8 cellular contexts compared by ENCODE assay signal in the genomic region with DNA sequence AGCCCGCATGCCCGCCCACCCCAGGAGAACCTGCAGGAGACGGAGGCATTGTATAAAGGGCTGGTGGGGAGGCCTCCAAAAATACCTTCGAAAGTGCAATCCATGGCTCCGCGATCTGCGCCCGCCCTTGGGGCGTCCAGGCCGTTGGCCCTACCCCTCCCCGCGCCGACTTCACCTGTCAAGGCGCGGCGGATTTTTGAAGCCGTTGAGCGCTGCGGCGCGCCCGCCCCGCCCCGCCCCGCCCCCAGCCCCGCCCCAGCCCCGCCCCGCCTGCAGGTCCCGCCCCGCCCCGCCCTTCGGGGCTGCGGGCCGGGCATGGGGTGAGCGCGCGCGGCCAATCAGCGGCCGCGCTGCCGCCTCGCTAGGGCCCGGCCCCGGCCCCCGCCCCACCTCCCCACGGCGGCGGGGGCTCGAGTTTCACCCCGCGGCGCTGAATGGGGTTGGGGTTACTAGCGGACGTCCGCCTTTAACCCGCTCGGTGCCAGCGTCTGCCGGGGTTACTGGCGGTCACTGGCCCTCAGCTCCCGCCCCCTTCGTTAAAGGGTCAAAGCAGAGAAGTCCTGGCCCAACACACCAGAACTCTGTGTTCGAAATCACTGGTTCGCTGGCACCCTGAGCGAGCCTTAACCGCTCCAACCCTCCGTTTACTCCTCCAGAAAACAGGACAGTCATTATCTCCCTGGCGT. TPM values are rescaled to one million over a fixed set of nuclear protein-coding genes. Genes with fewer than 3 reads are reported as not detected.
A peak's percentile ranks its signal among the peaks of the same experiment; 100 is the strongest.
DNase-seq lines count a peak whose midpoint lies in the region; ATAC-seq and TF ChIP-seq lines count a peak whose summit lies in the region.

No MANE protein-coding gene starts in this region.

- peak overlapping the region; percentile 88 for H3K27ac ChIP-seq in CD4-positive, alpha-beta T cell (ENCODE audit: low read depth, low read length)

- peaks cover 83% of the 10 kb centered on the region for H3K4me1 Mint-ChIP-seq in CD4-positive, alpha-beta T cell (ENCODE audit: low read depth)
- H3K4me1 Mint-ChIP-seq in effector memory CD8-positive, alpha-beta T cell (ENCODE audit: low read depth in 2 of 2) = peaks cover 57 to 65% of the 10 kb centered on the region in 2 donors

- H3K9me3 Mint-ChIP-seq in CD4-positive, alpha-beta T cell = no peaks in the 10 kb centered on the region
- H3K9me3 Mint-ChIP-seq in effector memory CD8-positive, alpha-beta T cell = no peaks in the 10 kb centered on the region

- TF ChIP-seq CTCF in CD4-positive, alpha-beta T cell (IDR thresholded peaks at IDR 0.05) = no peak

- intact Hi-C loops in CD4-positive, alpha-beta T cell (cut with DNase I, micrococcal nuclease) = loop anchor here (1.0 to 5.0 kb wide), 6 partner anchors 11 to 216 kb away; partner anchors contain the start of genes ATPAF2 (in 1 of the 2), GID4 (in 1 of the 2) and SREBF1 (in 1 of the 2)

- CTCF ChIA-PET in CD4-positive, alpha-beta T cell (lab: Charles Lee) = interaction anchor here (0.8 to 1.5 kb wide), 2 partner anchors 18 to 37 kb away, joined by 3 read pairs; no protein-coding TSS in a partner anchor

- POLR2A ChIA-PET in CD4-positive, alpha-beta T cell (lab: Charles Lee) = interaction anchor here (1.0 to 1.2 kb wide), 2 partner anchors 13 kb away, joined by 3 read pairs; partner anchors contain the start of gene SREBF1

- H3K27me3 ChIP-seq in CD4-positive, alpha-beta T cell (ENCODE audit: control insufficient read depth, insufficient read depth, low read length) = no peaks in the 10 kb centered on the region

- H3K9me3 ChIP-seq in CD4-positive, alpha-beta T cell (ENCODE audit: control insufficient read depth, low read length) = no peaks in the 10 kb centered on the region

- H3K4me3 Mint-ChIP-seq in CD4-positive, alpha-beta T cell = peak overlapping the region; percentile 85
- H3K4me3 Mint-ChIP-seq in effector memory CD8-positive, alpha-beta T cell = peak overlapping the region; percentile 75 to 83

- H3K27me3 Mint-ChIP-seq in CD4-positive, alpha-beta T cell = no peaks in the 10 kb centered on the region
- H3K27me3 Mint-ChIP-seq in effector memory CD8-positive, alpha-beta T cell = no peaks in the 10 kb centered on the region

- peaks cover 20% of the 10 kb centered on the region for H3K36me3 Mint-ChIP-seq in CD4-positive, alpha-beta T cell (ENCODE audit: low read depth)
- H3K36me3 Mint-ChIP-seq in effector memory CD8-positive, alpha-beta T cell (ENCODE audit: insufficient read depth) = peaks cover 62% of the 10 kb centered on the region

- peak; percentile 46 to 85 (median 72) for DNase-seq in CD4-positive, alpha-beta T cell
- DNase-seq in NCI-H82 treated with DMSO at 0.1 percent for 48 hours (lab: John Stamatoyannopoulos, UW; ENCODE audit: unreplicated experiment) (peak; percentile 70), mesenteric fat pad (ENCODE audit: low spot score) (peak; percentile 94)
- peak; percentile 37 to 61 for DNase-seq in activated CD8-positive, alpha-beta memory T cell treated with anti-CD3 and anti-CD28 coated beads for 1 hour (ENCODE audit: extremely low read depth in 1 of 2, low read depth in 1 of 2)
- DNase-seq in effector memory CD8-positive, alpha-beta T cell = peak; percentile 75 to 79 (median 77)
- peak; percentile 43 for DNase-seq in stimulated activated CD8-positive, alpha-beta memory T cell treated with anti-CD3 and anti-CD28 coated beads, Interleukin-15, amount 100 ng/mL, for 24 hours (ENCODE audit: low read depth)

- ATAC-seq in CD4-positive, alpha-beta T cell (ENCODE audit: poor library complexity) = peak; percentile 83
- ATAC-seq in GM19328 (IDR thresholded peaks at IDR 0.05; ENCODE audit: unreplicated experiment) (peak; percentile 68), HG03469 (IDR thresholded peaks at IDR 0.05; ENCODE audit: unreplicated experiment) (peak; percentile 35)
- peak; percentile 82 for ATAC-seq in effector memory CD8-positive, alpha-beta T cell (replicated peaks)

- H3K27ac Mint-ChIP-seq in CD4-positive, alpha-beta T cell = peak overlapping the region; percentile 98
- peak overlapping the region; percentile 96 to 97 for H3K27ac Mint-ChIP-seq in effector memory CD8-positive, alpha-beta T cell

RNA-seq across cellular contexts. Expression of gene SREBF1, which starts 13.2 kb away (rescaled TPM):
- total RNA-seq in CD4-positive, alpha-beta T cell = 100 to 1,000 TPM; 249 to 264 TPM
- 39.9 TPM for total RNA-seq in mesenteric fat pad

Comparison
In these comparisons a context has a peak if more than half of its experiments do, and no peak if none do; other contexts are left out.
1. Peak in every context shown above with its lines: DNase-seq, ATAC-seq and H3K27ac ChIP-seq.
2. DNase-seq: peak in every context shown above with its lines; median percentile 94 in mesenteric fat pad; 77 in effector memory CD8-positive, alpha-beta T cell; 72 in CD4-positive, alpha-beta T cell; 70 in NCI-H82 treated with DMSO at 0.1 percent for 48 hours; 49 in activated CD8-positive, alpha-beta memory T cell treated with anti-CD3 and anti-CD28 coated beads for 1 hour; 43 in stimulated activated CD8-positive, alpha-beta memory T cell treated with anti-CD3 and anti-CD28 coated beads, Interleukin-15, amount 100 ng/mL, for 24 hours.